Comparison of ENCODE assay signal across 1 cellular context in genomic region chr3:65052101-65052500, GRCh38.
TF ChIP-seq lines count a peak whose summit lies in the region.

No MANE protein-coding gene starts in this region.

TF ChIP-seq in GM23338, 12 proteins besides CTCF, POLR2A, EP300 and RAD21 (continued from another document):
- TF ChIP-seq, protein P1, sequence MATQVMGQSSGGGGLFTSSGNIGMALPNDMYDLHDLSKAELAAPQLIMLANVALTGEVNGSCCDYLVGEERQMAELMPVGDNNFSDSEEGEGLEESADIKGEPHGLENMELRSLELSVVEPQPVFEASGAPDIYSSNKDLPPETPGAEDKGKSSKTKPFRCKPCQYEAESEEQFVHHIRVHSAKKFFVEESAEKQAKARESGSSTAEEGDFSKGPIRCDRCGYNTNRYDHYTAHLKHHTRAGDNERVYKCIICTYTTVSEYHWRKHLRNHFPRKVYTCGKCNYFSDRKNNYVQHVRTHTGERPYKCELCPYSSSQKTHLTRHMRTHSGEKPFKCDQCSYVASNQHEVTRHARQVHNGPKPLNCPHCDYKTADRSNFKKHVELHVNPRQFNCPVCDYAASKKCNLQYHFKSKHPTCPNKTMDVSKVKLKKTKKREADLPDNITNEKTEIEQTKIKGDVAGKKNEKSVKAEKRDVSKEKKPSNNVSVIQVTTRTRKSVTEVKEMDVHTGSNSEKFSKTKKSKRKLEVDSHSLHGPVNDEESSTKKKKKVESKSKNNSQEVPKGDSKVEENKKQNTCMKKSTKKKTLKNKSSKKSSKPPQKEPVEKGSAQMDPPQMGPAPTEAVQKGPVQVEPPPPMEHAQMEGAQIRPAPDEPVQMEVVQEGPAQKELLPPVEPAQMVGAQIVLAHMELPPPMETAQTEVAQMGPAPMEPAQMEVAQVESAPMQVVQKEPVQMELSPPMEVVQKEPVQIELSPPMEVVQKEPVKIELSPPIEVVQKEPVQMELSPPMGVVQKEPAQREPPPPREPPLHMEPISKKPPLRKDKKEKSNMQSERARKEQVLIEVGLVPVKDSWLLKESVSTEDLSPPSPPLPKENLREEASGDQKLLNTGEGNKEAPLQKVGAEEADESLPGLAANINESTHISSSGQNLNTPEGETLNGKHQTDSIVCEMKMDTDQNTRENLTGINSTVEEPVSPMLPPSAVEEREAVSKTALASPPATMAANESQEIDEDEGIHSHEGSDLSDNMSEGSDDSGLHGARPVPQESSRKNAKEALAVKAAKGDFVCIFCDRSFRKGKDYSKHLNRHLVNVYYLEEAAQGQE (IDR thresholded peaks at IDR 0.05; ENCODE audit: unreplicated experiment): no peak
- TF ChIP-seq STAT1 (IDR thresholded peaks at IDR 0.05; ENCODE audit: unreplicated experiment): no peak
- no peak for TF ChIP-seq ZNF462 (CRISPR knock-in tag; IDR thresholded peaks at IDR 0.05)
- TF ChIP-seq ETS1 (IDR thresholded peaks at IDR 0.05): no peak
- TF ChIP-seq NANOG (IDR thresholded peaks at IDR 0.05; ENCODE audit: borderline replicate concordance): no peak
- TF ChIP-seq CREB1 (CRISPR knock-in tag; IDR thresholded peaks at IDR 0.05; ENCODE audit: low read depth): no peak
- TF ChIP-seq POLR2AphosphoS5 (IDR thresholded peaks at IDR 0.05; ENCODE audit: low read depth): no peak
- TF ChIP-seq EZH2 (IDR thresholded peaks at IDR 0.05; ENCODE audit: low read depth, unreplicated experiment): no peak
